ENCODE assay signal across 8 cellular contexts in the genomic region with DNA sequence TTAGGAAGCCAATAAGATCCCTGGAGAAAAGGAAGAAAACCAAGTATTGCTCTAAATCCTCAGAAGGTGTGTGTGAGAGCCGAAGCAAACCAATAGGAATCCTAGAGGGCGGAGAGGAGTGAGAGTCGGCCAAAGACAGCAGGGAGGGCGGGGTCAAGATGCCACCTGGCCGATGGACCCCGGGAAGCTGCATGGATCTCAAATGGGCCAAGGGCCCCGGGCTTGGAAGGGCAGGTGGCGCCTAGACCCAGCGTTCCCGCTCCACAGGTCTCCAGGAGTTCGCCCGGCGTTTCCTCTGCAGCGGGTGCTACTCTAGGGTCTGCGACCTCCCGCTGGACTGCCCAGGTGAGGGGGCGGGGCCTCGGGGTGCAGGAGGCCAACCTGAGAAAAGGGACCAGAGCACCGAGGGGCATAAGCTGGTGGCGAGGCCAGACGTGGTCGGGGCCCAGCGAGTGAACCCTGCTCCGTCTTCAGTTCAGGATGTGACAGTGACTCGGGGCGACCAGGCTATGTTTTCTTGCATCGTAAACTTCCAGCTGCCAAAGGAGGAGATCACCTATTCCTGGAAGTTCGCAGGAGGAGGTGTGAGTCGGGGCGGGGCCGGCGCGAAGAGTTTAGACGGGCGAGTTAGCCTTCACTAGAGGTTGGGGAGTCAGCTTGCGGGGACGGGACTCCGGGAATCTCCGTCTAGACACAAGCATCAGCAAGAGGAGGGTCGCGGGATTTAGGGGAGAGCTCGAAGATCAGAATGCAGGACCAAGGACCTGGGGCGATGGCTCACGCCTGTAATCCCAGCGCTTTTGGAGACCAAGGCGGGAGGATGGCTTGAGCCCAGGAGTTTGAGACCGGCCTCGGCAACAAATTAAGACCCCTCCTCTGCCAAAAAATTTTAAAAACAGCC. TPM values are rescaled to one million over a fixed set of nuclear protein-coding genes. Genes with fewer than 3 reads are reported as not detected.
DNase-seq lines count a peak whose midpoint lies in the region; TF ChIP-seq lines count a peak whose summit lies in the region.

No MANE protein-coding gene starts in this region.

- H3K4me3 Mint-ChIP-seq in neural progenitor cell: peak overlapping the region; percentile 85

- DNase-seq in COLO668 (lab: John Stamatoyannopoulos, UW; ENCODE audit: unreplicated experiment) (peak; percentile 9), SK-N-MC (ENCODE audit: low read depth, low spot score) (no peak), esophagus squamous epithelium (lab: John Stamatoyannopoulos, UW) (no peak), neural progenitor cell (ENCODE audit: low spot score) (peak; percentile 49), glomerular visceral epithelial cell (ENCODE audit: extremely low spot score) (no peak), NCI-H1436 (lab: John Stamatoyannopoulos, UW) (no peak), AG20443 (ENCODE audit: low spot score) (no peak), EL (no peak)

- TF ChIP-seq CTCF in esophagus squamous epithelium (IDR thresholded peaks at IDR 0.05): no peak
- TF ChIP-seq CTCF in neural progenitor cell (IDR thresholded peaks at IDR 0.05): no peak

- peaks cover 24% of the 10 kb centered on the region for H3K4me1 Mint-ChIP-seq in neural progenitor cell

- H3K4me2 ChIP-seq in neural progenitor cell: peak overlapping the region; percentile 94

- H3K4me3 ChIP-seq in SK-N-MC (no peak overlapping the region), esophagus squamous epithelium (peak overlapping the region; percentile 43 to 85 (median 71)), neural progenitor cell (peak overlapping the region; percentile 62)

- intact Hi-C loops in esophagus squamous epithelium (cut with DNase I): no loop called here

- H3K9me3 ChIP-seq in SK-N-MC (ENCODE audit: low read depth, low read length): no peaks in the 10 kb centered on the region
- no peaks in the 10 kb centered on the region for H3K9me3 ChIP-seq in esophagus squamous epithelium
- H3K9me3 ChIP-seq in neural progenitor cell (ENCODE audit: low read depth): no peaks in the 10 kb centered on the region

- peaks cover 20% of the 10 kb centered on the region for H4K20me1 ChIP-seq in neural progenitor cell (ENCODE audit: low read depth)

- H3K36me3 ChIP-seq in SK-N-MC (ENCODE audit: insufficient read depth, low read length): peaks cover 42% of the 10 kb centered on the region
- peaks cover 0 to 30% (median 0%) of the 10 kb centered on the region in 3 donors for H3K36me3 ChIP-seq in esophagus squamous epithelium
- no peaks in the 10 kb centered on the region for H3K36me3 ChIP-seq in neural progenitor cell

- no peaks in the 10 kb centered on the region for H3K79me2 ChIP-seq in neural progenitor cell (ENCODE audit: low read depth)

- H3K27me3 Mint-ChIP-seq in neural progenitor cell (ENCODE audit: insufficient read depth, low read depth): peaks cover 13% of the 10 kb centered on the region

- no peaks in the 10 kb centered on the region for H3K9me3 Mint-ChIP-seq in neural progenitor cell

- H3F3A ChIP-seq in neural progenitor cell (ENCODE audit: low read depth): peaks cover 17% of the 10 kb centered on the region

- H3K9ac ChIP-seq in SK-N-MC (ENCODE audit: insufficient read length): no peak overlapping the region
- no peak overlapping the region for H3K9ac ChIP-seq in neural progenitor cell

- WGBS in esophagus squamous epithelium, 2 donors: 15 to 36% methylated on average over 25 to 30 of the region's 48 CpGs

- H3K27ac ChIP-seq in SK-N-MC: peak overlapping the region; percentile 28; the same call in 1 of the 2 replicates
- peak overlapping the region; percentile 83 to 97 (median 93) for H3K27ac ChIP-seq in esophagus squamous epithelium
- H3K27ac ChIP-seq in neural progenitor cell: no peak overlapping the region

- peak overlapping the region; percentile 21 for H3K27ac Mint-ChIP-seq in neural progenitor cell

- peak in 1 of 4 donors; percentile 17 for TF ChIP-seq POLR2A in esophagus squamous epithelium (IDR thresholded peaks at IDR 0.05)

- H2AFZ ChIP-seq in neural progenitor cell (replicated peaks): no peak overlapping the region

- H3K27me3 ChIP-seq in esophagus squamous epithelium (no peaks in the 10 kb centered on the region), neural progenitor cell (peaks cover 17% of the 10 kb centered on the region)

- peaks cover 49% of the 10 kb centered on the region for H3K36me3 Mint-ChIP-seq in neural progenitor cell

- H3K4me1 ChIP-seq in esophagus squamous epithelium (peaks cover 24 to 42% (median 24%) of the 10 kb centered on the region in 3 donors), neural progenitor cell (peaks cover 15% of the 10 kb centered on the region)

RNA-seq across cellular contexts. Expression of a gene that starts 9.9 kb away (rescaled TPM):
- total RNA-seq in esophagus squamous epithelium (1 to 10 TPM; 2.8 to 7.9 (median 4.8) TPM), neural progenitor cell (ENCODE audit: low replicate concordance) (6.9 and 12.0 TPM in 2 replicates)

RNA-seq across cellular contexts. Expression of a gene that starts 20.8 kb away (rescaled TPM):
- total RNA-seq in esophagus squamous epithelium: under 1 TPM in 1 of 4 donors, not detected in 3; 0.82 TPM
- 0.37 and 0.69 TPM in 2 replicates for total RNA-seq in neural progenitor cell (ENCODE audit: low replicate concordance)

RNA-seq across cellular contexts. Expression of a gene that starts 48.7 kb away (rescaled TPM):
- total RNA-seq in esophagus squamous epithelium (1 to 10 TPM in 3 of 4 donors, not detected in 1; 1.7 to 6.2 (median 4.4) TPM), neural progenitor cell (ENCODE audit: low replicate concordance) (not detected in 2 replicates)

RNA-seq across cellular contexts. Expression of a gene that starts 56.4 kb away (rescaled TPM):
- 1 to 10 TPM in 1 of 4 donors, under 1 TPM in 1, not detected in 2; 0.97 to 2.9 TPM for total RNA-seq in esophagus squamous epithelium
- total RNA-seq in neural progenitor cell (ENCODE audit: low replicate concordance): not detected in 2 replicates

RNA-seq across cellular contexts. Expression of a gene that starts 58.0 kb away (rescaled TPM):
- total RNA-seq in esophagus squamous epithelium: 1 to 10 TPM in 1 of 4 donors, under 1 TPM in 1, not detected in 2; 0.79 to 2.2 TPM
- total RNA-seq in neural progenitor cell (ENCODE audit: low replicate concordance): not detected in 2 replicates

Comparison
In these comparisons a context has a peak if more than half of its experiments do, and no peak if none do; other contexts are left out.
1. DNase-seq: peak in COLO668 (single experiment) and neural progenitor cell (single experiment); none in SK-N-MC (single experiment), esophagus squamous epithelium (single experiment), glomerular visceral epithelial cell (single experiment), NCI-H1436 (single experiment), AG20443 (single experiment) and EL (single experiment).